ENCODE assay signal across 22 cellular contexts in genomic region chr12:112103758-112104504, GRCh38. TPM values are rescaled to one million over a fixed set of nuclear protein-coding genes. Genes with fewer than 3 reads are reported as not detected.
DNase-seq lines count a peak whose midpoint lies in the region; ATAC-seq, FAIRE-seq and TF ChIP-seq lines count a peak whose summit lies in the region.
"Had no signal": no experiment of that assay in that cellular context is flagged by ENCODE, and none has a peak within 500 bp of the region (broad histone marks: within the 10 kb centered on the region; RNA-seq: fewer than 3 reads in every experiment).

No MANE protein-coding gene starts in this region.

- no peak overlapping the region for H3K9ac ChIP-seq in GM12878 (ENCODE audit: control insufficient read depth, insufficient read depth, low read length)
- no peak overlapping the region for H3K9ac ChIP-seq in neural progenitor cell
- H3K9ac ChIP-seq: BLaER1, GM23248 had no signal

- no peaks in the 10 kb centered on the region for H3K27me3 Mint-ChIP-seq in activated T-cell treated with anti-CD3 and anti-CD28 coated beads, Interleukin-2, amount 50 U/mL, for 24 hours
- H3K27me3 Mint-ChIP-seq in activated T-cell treated with anti-CD3 and anti-CD28 coated beads, Interleukin-2, amount 50 U/mL, for 4 hours (ENCODE audit: low read depth) = no peaks in the 10 kb centered on the region
- peaks cover 3% of the 10 kb centered on the region for H3K27me3 Mint-ChIP-seq in neural progenitor cell (ENCODE audit: insufficient read depth, low read depth)
- H3K27me3 Mint-ChIP-seq: memory B cell, naive B cell had no signal

- peaks cover 2% of the 10 kb centered on the region for H3F3A ChIP-seq in neural progenitor cell (ENCODE audit: low read depth)

- no peak for DNase-seq in activated T-cell treated with anti-CD3 and anti-CD28 coated beads, Interleukin-2, amount 50 U/mL, for 24 hours
- DNase-seq in activated T-cell treated with anti-CD3 and anti-CD28 coated beads, Interleukin-2, amount 50 U/mL, for 4 hours = no peak
- DNase-seq in GM12878 (ENCODE audit: low read depth, low spot score) = no peak
- no peak for DNase-seq in neural progenitor cell (ENCODE audit: low spot score)
- DNase-seq in left ventricle myocardium superior = no peak
- DNase-seq in NCI-H69 (lab: John Stamatoyannopoulos, UW) = no peak
- DNase-seq: EL; glutamatergic neuron; GM23248; MV-4-11; naive B cell; NCI-H1694 treated with DMSO at 0.1 percent for 48 hours; NCI-H526; ovary; stimulated activated CD4-positive, alpha-beta T cell treated with anti-CD3 and anti-CD28 coated beads, Interleukin-12 subunit alpha, Interleukin-12 subunit beta, amount 100 ng/mL, for 4 hours; stimulated activated CD4-positive, alpha-beta T cell treated with anti-CD3 and anti-CD28 coated beads, Interleukin-4, amount 100 ng/mL, for 4 hours had no signal

- RAD21 ChIA-PET in GM12878 (lab: Charles Lee; ENCODE audit: unreplicated experiment) = no interaction called here

- peaks cover 78% of the 10 kb centered on the region for H3K79me2 ChIP-seq in GM12878 (ENCODE audit: control insufficient read depth, insufficient read depth, low read length)
- peaks cover 100% of the 10 kb centered on the region for H3K79me2 ChIP-seq in neural progenitor cell (ENCODE audit: low read depth)

- BruUV-seq in GM12878 (replicated peaks; lab: Mats Ljungman, UMichigan) = no TSS peak

- H3K27me3 ChIP-seq in GM12878 (replicated peaks in 1 of 2; ENCODE audit: control insufficient read depth in 2 of 2, insufficient read depth in 2 of 2, low read length in 1 of 2) (no peaks in the 10 kb centered on the region), neural progenitor cell (no peaks in the 10 kb centered on the region)
- H3K27me3 ChIP-seq: adrenal gland, BLaER1, ovary had no signal

- TF ChIP-seq EP300 in GM12878 (IDR thresholded peaks at IDR 0.05; ENCODE audit: borderline replicate concordance in 1 of 2, control insufficient read depth in 1 of 2, low read depth in 2 of 2, low read length in 2 of 2) = no peak

- H3K9me3 ChIP-seq in HEK293 (ENCODE audit: control insufficient read depth, insufficient read depth, low read depth, low read length) (no peaks in the 10 kb centered on the region), GM12878 (replicated peaks; ENCODE audit: control insufficient read depth, insufficient read depth, low read length) (no peaks in the 10 kb centered on the region), neural progenitor cell (ENCODE audit: low read depth) (no peaks in the 10 kb centered on the region)
- H3K9me3 ChIP-seq: adrenal gland, BLaER1, ovary had no signal

- H4K20me1 ChIP-seq in GM12878 (ENCODE audit: control insufficient read depth, insufficient read depth) = peaks cover 4% of the 10 kb centered on the region
- peaks cover 70% of the 10 kb centered on the region for H4K20me1 ChIP-seq in neural progenitor cell (ENCODE audit: low read depth)

- in situ Hi-C loops in GM12878 (cut with MboI) = no loop called here

- POLR2A ChIA-PET in HEK293 (lab: Yijun Ruan, JAX) (no interaction called here), GM12878 (lab: Charles Lee) (interaction anchor here (0.6 kb wide), 1 partner anchor 159 kb away, joined by 6 read pairs; no protein-coding TSS in a partner anchor)

- SMC1A ChIA-PET in GM12878 (lab: Charles Lee; ENCODE audit: uncharacterized antibody, unreplicated experiment) = no interaction called here

- H3K9me3 Mint-ChIP-seq in activated T-cell treated with anti-CD3 and anti-CD28 coated beads, Interleukin-2, amount 50 U/mL, for 24 hours = no peaks in the 10 kb centered on the region
- no peaks in the 10 kb centered on the region for H3K9me3 Mint-ChIP-seq in activated T-cell treated with anti-CD3 and anti-CD28 coated beads, Interleukin-2, amount 50 U/mL, for 4 hours
- H3K9me3 Mint-ChIP-seq in neural progenitor cell = no peaks in the 10 kb centered on the region
- H3K9me3 Mint-ChIP-seq: memory B cell, naive B cell had no signal

- H3K4me3 ChIP-seq in HEK293 (ENCODE audit: low read depth, low read length) = no peak overlapping the region
- H3K4me3 ChIP-seq in GM12878 = no peak overlapping the region
- H3K4me3 ChIP-seq in neural progenitor cell = no peak overlapping the region
- H3K4me3 ChIP-seq: adrenal gland, BLaER1, GM23248, ovary had no signal

- ATAC-seq in activated T-cell treated with anti-CD3 and anti-CD28 coated beads, Interleukin-2, amount 50 U/mL, for 4 hours = no peak
- ATAC-seq in GM12878 (no peak), HG03025 (IDR thresholded peaks at IDR 0.05; ENCODE audit: low FRiP score, unreplicated experiment) (no peak), left ventricle myocardium superior (no peak)

- H3K4me1 ChIP-seq in HEK293 (ENCODE audit: control insufficient read depth, insufficient read depth, low read length) (peaks cover 15% of the 10 kb centered on the region), GM12878 (ENCODE audit: control insufficient read depth, insufficient read depth, low read length) (peaks cover 8% of the 10 kb centered on the region; the same call in 1 of the 2 replicates), neural progenitor cell (peaks cover 16% of the 10 kb centered on the region)

- H3K27ac ChIP-seq in HEK293 (ENCODE audit: extremely low read depth, low read depth, low read length) (no peak overlapping the region), GM12878 (ENCODE audit: control insufficient read depth, insufficient read depth) (no peak overlapping the region), neural progenitor cell (no peak overlapping the region)
- H3K27ac ChIP-seq: adrenal gland, BLaER1, GM23248, ovary had no signal

- H2AFZ ChIP-seq in GM12878 (ENCODE audit: control insufficient read depth, low read depth, low read length) = no peak overlapping the region
- H2AFZ ChIP-seq in neural progenitor cell (replicated peaks) = no peak overlapping the region
- H2AFZ ChIP-seq: GM23248 had no signal

- H3K4me2 ChIP-seq in GM12878 (ENCODE audit: control insufficient read depth, insufficient read depth) (peak overlapping the region; percentile 53), neural progenitor cell (peak overlapping the region; percentile 14)
- H3K4me2 ChIP-seq: BLaER1 had no signal

- peaks cover 93% of the 10 kb centered on the region for H3K36me3 Mint-ChIP-seq in activated T-cell treated with anti-CD3 and anti-CD28 coated beads, Interleukin-2, amount 50 U/mL, for 24 hours (ENCODE audit: low read depth)
- peaks cover 32% of the 10 kb centered on the region for H3K36me3 Mint-ChIP-seq in activated T-cell treated with anti-CD3 and anti-CD28 coated beads, Interleukin-2, amount 50 U/mL, for 4 hours (ENCODE audit: insufficient read depth)
- peaks cover 15% of the 10 kb centered on the region for H3K36me3 Mint-ChIP-seq in neural progenitor cell

- H3K4me3 Mint-ChIP-seq in activated T-cell treated with anti-CD3 and anti-CD28 coated beads, Interleukin-2, amount 50 U/mL, for 24 hours = no peak overlapping the region
- no peak overlapping the region for H3K4me3 Mint-ChIP-seq in activated T-cell treated with anti-CD3 and anti-CD28 coated beads, Interleukin-2, amount 50 U/mL, for 4 hours
- no peak overlapping the region for H3K4me3 Mint-ChIP-seq in neural progenitor cell
- H3K4me3 Mint-ChIP-seq: memory B cell had no signal

- H3K27ac Mint-ChIP-seq in activated T-cell treated with anti-CD3 and anti-CD28 coated beads, Interleukin-2, amount 50 U/mL, for 24 hours = peak overlapping the region; percentile 81
- H3K27ac Mint-ChIP-seq in neural progenitor cell = no peak overlapping the region
- H3K27ac Mint-ChIP-seq: memory B cell had no signal

- no peak for TF ChIP-seq POLR2A in GM12878 (IDR thresholded peaks at IDR 0.05; ENCODE audit: low read depth, low read length)

- TF ChIP-seq CTCF in HEK293 (tag by site-specific recombination; IDR thresholded peaks at IDR 0.05) (no peak), GM12878 (IDR thresholded peaks at IDR 0.05 in 2 of 3, conservative IDR thresholded peaks at IDR 0.05 in 1 of 3; ENCODE audit: control insufficient read depth in 2 of 3, extremely low read depth in 1 of 3, insufficient read depth in 1 of 3, low read depth in 3 of 3, low read length in 3 of 3) (no peak), neural progenitor cell (IDR thresholded peaks at IDR 0.05) (no peak)

- intact Hi-C loops in GM12878 (cut with micrococcal nuclease; ENCODE audit: unreplicated experiment) (no loop called here), left ventricle myocardium superior (cut with micrococcal nuclease) (no loop called here)

- peaks cover 64% of the 10 kb centered on the region for H3K4me1 Mint-ChIP-seq in activated T-cell treated with anti-CD3 and anti-CD28 coated beads, Interleukin-2, amount 50 U/mL, for 24 hours (ENCODE audit: low read depth)
- peaks cover 46% of the 10 kb centered on the region for H3K4me1 Mint-ChIP-seq in activated T-cell treated with anti-CD3 and anti-CD28 coated beads, Interleukin-2, amount 50 U/mL, for 4 hours (ENCODE audit: low read depth)
- peaks cover 32% of the 10 kb centered on the region for H3K4me1 Mint-ChIP-seq in neural progenitor cell

- FAIRE-seq in GM12878 (lab: Jason Lieb, UNC) = no peak
- FAIRE-seq: bronchial epithelial cell had no signal

- peaks cover 48 to 57% of the 10 kb centered on the region in 2 experiments for H3K36me3 ChIP-seq in HEK293 (ENCODE audit: control insufficient read depth in 2 of 2, insufficient read depth in 1 of 2, low read length in 2 of 2)
- H3K36me3 ChIP-seq in GM12878 (ENCODE audit: control insufficient read depth in 2 of 2, insufficient read depth in 2 of 2, low read length in 1 of 2) = peaks cover 5 to 10% of the 10 kb centered on the region in 2 experiments; a peak in 3 of 4 replicates
- H3K36me3 ChIP-seq in neural progenitor cell = peaks cover 5% of the 10 kb centered on the region
- H3K36me3 ChIP-seq: ovary had no signal

- 90% methylated on average over 8 of the region's 8 CpGs for WGBS in GM12878 (ENCODE audit: insufficient coverage, insufficient replicate concordance, low lambda C conversion rate, missing lambda C conversion rate)

- CTCF ChIA-PET in HEK293 (lab: Yijun Ruan, JAX) = interaction anchor here (0.6 kb wide), 1 partner anchor 67 kb away, joined by 3 read pairs; no protein-coding TSS in a partner anchor
- CTCF ChIA-PET in GM12878 (lab: Yijun Ruan, JAX) = no interaction called here

- no peak for TF ChIP-seq RAD21 in GM12878 (IDR thresholded peaks at IDR 0.05; ENCODE audit: insufficient read depth, low read depth, low read length)

RNA-seq across cellular contexts. Expression of gene NAA25, which starts 4.7 kb away (rescaled TPM):
- total RNA-seq in activated T-cell treated with anti-CD3 and anti-CD28 coated beads, Interleukin-2, amount 50 U/mL, for 4 hours = 10 to 100 TPM; 60.1 to 67.5 (median 60.5) TPM
- total RNA-seq in GM12878 (2013; cell fraction: nucleolus; rRNA removed) = 178 and 182 TPM in 2 replicates
- 23.4 and 28.1 TPM in 2 replicates for total RNA-seq in GM12878 (2014; rRNA removed)
- 28.3 and 30.3 TPM in 2 replicates for total RNA-seq in GM12878 (2014; rRNA removed; fragmentation: Illumina TruSeq; extraction: Trizol)
- 34.1 and 39.2 TPM in 2 replicates for total RNA-seq in GM12878 (2021)
- 7.2 TPM for polyA plus RNA-seq in GM12878 (2011; ENCODE audit: low read depth)
- polyA plus RNA-seq in GM12878 (2011; rRNA removed) = 29.3 and 34.8 TPM in 2 replicates
- polyA plus RNA-seq in GM12878 (2011; cell fraction: cytosol; rRNA removed) = 9.6 and 14.6 TPM in 2 replicates
- 18.1 and 20.0 TPM in 2 replicates for polyA plus RNA-seq in GM12878 (2011; cell fraction: nucleus; rRNA removed)
- polyA plus RNA-seq in GM12878 (2012) = 9.9 and 11.0 TPM in 2 replicates
- 36.5 and 38.8 TPM in 2 replicates for polyA plus RNA-seq in GM12878 (2014; fragmentation: Illumina TruSeq; extraction: Trizol)
- polyA plus RNA-seq in GM12878 (2014; fragmentation: Nextera tagmentation; extraction: Ambion mirVana) = 10 to 100 TPM; 15.0 to 32.1 TPM
- 18.5 and 20.5 TPM in 2 replicates for polyA plus RNA-seq in GM12878 (2014; rRNA removed)
- polyA plus RNA-seq in GM12878 (2016; fragmentation: Nextera tagmentation; extraction: Ambion mirVana) = 10 to 100 TPM; 29.5 to 33.6 TPM
- 31.2 and 63.1 TPM in 2 replicates for polyA minus RNA-seq in GM12878 (2011; rRNA and poly(A)+ RNA removed)
- 12.0 and 15.3 TPM in 2 replicates for polyA minus RNA-seq in GM12878 (2011; cell fraction: cytosol; rRNA and poly(A)+ RNA removed)
- 15.4 and 28.5 TPM in 2 replicates for polyA minus RNA-seq in GM12878 (2011; cell fraction: nucleus; rRNA and poly(A)+ RNA removed)
- total RNA-seq in neural progenitor cell (ENCODE audit: low replicate concordance) = 30.8 and 40.7 TPM in 2 replicates
- total RNA-seq in left ventricle myocardium superior = 17.8 TPM

RNA-seq across cellular contexts. Expression of gene TRAFD1, which starts 21.4 kb away (rescaled TPM):
- 10 to 100 TPM; 47.1 to 52.3 (median 49.4) TPM for total RNA-seq in activated T-cell treated with anti-CD3 and anti-CD28 coated beads, Interleukin-2, amount 50 U/mL, for 4 hours
- 62.9 and 82.2 TPM in 2 replicates for total RNA-seq in GM12878 (2013; cell fraction: nucleolus; rRNA removed)
- 45.9 and 52.9 TPM in 2 replicates for total RNA-seq in GM12878 (2014; rRNA removed)
- total RNA-seq in GM12878 (2014; rRNA removed; fragmentation: Illumina TruSeq; extraction: Trizol) = 37.2 and 37.5 TPM in 2 replicates
- 44.6 and 44.8 TPM in 2 replicates for total RNA-seq in GM12878 (2021)
- 29.9 TPM for polyA plus RNA-seq in GM12878 (2011; ENCODE audit: low read depth)
- 49.1 and 58.4 TPM in 2 replicates for polyA plus RNA-seq in GM12878 (2011; rRNA removed)
- 45.8 and 46.9 TPM in 2 replicates for polyA plus RNA-seq in GM12878 (2011; cell fraction: cytosol; rRNA removed)
- 51.5 TPM in 2 replicates for polyA plus RNA-seq in GM12878 (2011; cell fraction: nucleus; rRNA removed)
- 34.5 and 36.2 TPM in 2 replicates for polyA plus RNA-seq in GM12878 (2012)
- 54.7 and 69.1 TPM in 2 replicates for polyA plus RNA-seq in GM12878 (2014; fragmentation: Illumina TruSeq; extraction: Trizol)
- polyA plus RNA-seq in GM12878 (2014; fragmentation: Nextera tagmentation; extraction: Ambion mirVana) = 10 to 100 TPM; 42.3 to 43.8 TPM
- 39.3 and 46.6 TPM in 2 replicates for polyA plus RNA-seq in GM12878 (2014; rRNA removed)
- 10 to 100 TPM; 54.4 to 55.5 TPM for polyA plus RNA-seq in GM12878 (2016; fragmentation: Nextera tagmentation; extraction: Ambion mirVana)
- 53.7 and 55.7 TPM in 2 replicates for polyA minus RNA-seq in GM12878 (2011; rRNA and poly(A)+ RNA removed)
- 14.2 and 16.3 TPM in 2 replicates for polyA minus RNA-seq in GM12878 (2011; cell fraction: cytosol; rRNA and poly(A)+ RNA removed)
- polyA minus RNA-seq in GM12878 (2011; cell fraction: nucleus; rRNA and poly(A)+ RNA removed) = 19.3 and 19.7 TPM in 2 replicates
- total RNA-seq in neural progenitor cell (ENCODE audit: low replicate concordance) = 35.4 and 40.5 TPM in 2 replicates
- total RNA-seq in left ventricle myocardium superior = 18.7 TPM
